8 cellular contexts compared by ENCODE assay signal in the genomic region with DNA sequence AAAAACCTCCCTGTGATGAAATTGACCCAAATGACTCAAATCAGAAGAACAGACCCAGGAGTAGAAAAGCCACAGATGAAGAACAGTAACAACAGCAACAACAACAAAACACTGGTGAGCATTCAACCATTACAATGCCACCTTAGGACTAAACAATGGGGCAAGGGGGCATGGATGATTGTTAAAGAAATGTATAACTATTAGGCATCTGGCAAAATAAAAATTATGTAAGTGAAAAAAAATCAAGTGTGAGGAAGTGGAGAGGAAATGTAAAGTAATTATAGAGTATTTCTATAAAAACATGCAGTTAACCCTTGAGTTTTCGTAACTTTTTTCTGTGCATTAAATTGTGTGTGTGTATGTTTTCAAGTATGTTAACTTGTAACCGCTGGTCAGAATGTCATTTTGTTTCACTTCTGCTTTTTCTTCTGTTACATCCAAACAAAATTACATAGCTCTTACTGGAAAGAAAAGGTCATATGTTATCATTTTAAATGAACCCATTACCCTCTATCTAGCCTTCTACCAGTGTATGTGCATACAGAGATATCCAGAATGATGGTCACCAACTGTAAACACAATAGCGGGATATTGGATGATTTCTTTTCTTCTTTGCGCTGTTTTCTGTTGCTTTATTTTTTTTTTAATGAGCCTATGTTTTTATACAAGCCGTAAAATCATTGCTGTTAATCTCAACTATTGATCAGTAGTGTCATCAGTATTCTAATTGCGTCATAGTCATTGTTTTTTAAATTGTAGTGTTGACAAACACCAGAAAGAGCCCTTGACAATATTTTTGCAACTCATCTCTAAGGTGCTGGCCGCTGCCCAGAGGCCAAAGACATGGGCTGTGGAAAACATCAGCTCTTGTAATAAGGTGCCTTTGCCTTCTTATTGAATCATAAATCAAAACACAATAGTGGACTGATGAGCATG.
DNase-seq lines count a peak whose midpoint lies in the region; ATAC-seq and TF ChIP-seq lines count a peak whose summit lies in the region.

No MANE protein-coding gene starts in this region.

- no peaks in the 10 kb centered on the region for H3K27me3 ChIP-seq in spleen (replicated peaks in 1 of 7)
- H3K27me3 ChIP-seq in heart right ventricle: no peaks in the 10 kb centered on the region

- peaks cover 2% of the 10 kb centered on the region for H3K9me3 Mint-ChIP-seq in activated CD4-positive, alpha-beta T cell treated with anti-CD3 and anti-CD28 coated beads for 36 hours (ENCODE audit: low read depth)

- H3K4me1 ChIP-seq in spleen: peaks cover 3 to 40% (median 19%) of the 10 kb centered on the region in 6 donors
- H3K4me1 ChIP-seq in heart right ventricle: peaks cover 0 to 26% (median 11%) of the 10 kb centered on the region in 9 donors

- H3K36me3 Mint-ChIP-seq in activated CD4-positive, alpha-beta T cell treated with anti-CD3 and anti-CD28 coated beads for 36 hours (ENCODE audit: low read depth): peaks cover 2% of the 10 kb centered on the region

- H3K4me3 ChIP-seq in spleen (peak overlapping the region in 1 of 8 donors; percentile 29), heart right ventricle (no peak overlapping the region)

- CTCF ChIA-PET in activated CD4-positive, alpha-beta T cell treated with anti-CD3 and anti-CD28 coated beads for 36 hours (lab: Charles Lee): interaction anchor here (0.6 kb wide), 2 partner anchors 48 to 115 kb away, joined by 3 read pairs; no protein-coding TSS in a partner anchor

- DNase-seq in activated CD4-positive, alpha-beta T cell treated with anti-CD3 and anti-CD28 coated beads for 36 hours: no peak
- DNase-seq in activated CD4-positive, alpha-beta T cell treated with anti-CD3 and anti-CD28 coated beads, Interleukin-2, amount 50 U/mL, for 4 hours: no peak
- DNase-seq in RPMI8226 (peak; percentile 41), spleen (no peak), AG08396 (ENCODE audit: low spot score) (no peak), heart right ventricle (no peak), retina (no peak)

- H3K27me3 Mint-ChIP-seq in activated CD4-positive, alpha-beta T cell treated with anti-CD3 and anti-CD28 coated beads for 36 hours: no peaks in the 10 kb centered on the region

- H3K27ac Mint-ChIP-seq in activated CD4-positive, alpha-beta T cell treated with anti-CD3 and anti-CD28 coated beads for 36 hours: peak overlapping the region; percentile 8

- peaks cover 28% of the 10 kb centered on the region for H3K4me1 Mint-ChIP-seq in activated CD4-positive, alpha-beta T cell treated with anti-CD3 and anti-CD28 coated beads for 36 hours

- ATAC-seq in activated CD4-positive, alpha-beta T cell treated with anti-CD3 and anti-CD28 coated beads for 36 hours: no peak
- ATAC-seq in HG02973 (IDR thresholded peaks at IDR 0.05; ENCODE audit: unreplicated experiment): peak; percentile 78
- ATAC-seq in heart right ventricle: no peak

- TF ChIP-seq POLR2A in spleen (IDR thresholded peaks at IDR 0.05): no peak

- no peaks in the 10 kb centered on the region for H3K9me3 ChIP-seq in spleen
- no peaks in the 10 kb centered on the region for H3K9me3 ChIP-seq in heart right ventricle

- TF ChIP-seq CTCF in spleen (IDR thresholded peaks at IDR 0.05 in 8 of 11, conservative IDR thresholded peaks at IDR 0.05 in 3 of 11): no peak
- TF ChIP-seq CTCF in heart right ventricle (IDR thresholded peaks at IDR 0.05): no peak

- no peak overlapping the region for H3K4me3 Mint-ChIP-seq in activated CD4-positive, alpha-beta T cell treated with anti-CD3 and anti-CD28 coated beads for 36 hours

- POLR2A ChIA-PET in activated CD4-positive, alpha-beta T cell treated with anti-CD3 and anti-CD28 coated beads for 36 hours (lab: Charles Lee): no interaction called here

- peak overlapping the region in 7 of 8 donors; percentile 69 to 90 (median 82) for H3K27ac ChIP-seq in spleen
- H3K27ac ChIP-seq in heart right ventricle: peak overlapping the region in 2 of 10 donors; percentile 68 to 85

- WGBS in spleen, 5 donors: 75 to 85% (median 78%) methylated on average over 7 of the region's 7 CpGs
- WGBS in heart right ventricle, 2 donors: 93 to 96% methylated on average over 7 of the region's 7 CpGs

- intact Hi-C loops in activated CD4-positive, alpha-beta T cell treated with anti-CD3 and anti-CD28 coated beads for 36 hours (cut with DNase I, micrococcal nuclease): loop anchor here in 1 of 2 experiments (2.0 kb wide), 1 partner anchor 63 kb away; no protein-coding TSS in a partner anchor
- intact Hi-C loops in spleen (cut with DNase I; ENCODE audit: low total_unique reads): no loop called here
- intact Hi-C loops in heart right ventricle (cut with DNase I): no loop called here

- peaks cover 0 to 7% (median 0%) of the 10 kb centered on the region in 6 donors for H3K36me3 ChIP-seq in spleen
- H3K36me3 ChIP-seq in heart right ventricle: peaks cover 0 to 7% (median 0%) of the 10 kb centered on the region in 9 donors
